Comparison of ENCODE assay signal across 8 cellular contexts in genomic region chr12:2613674-2614073, GRCh38.
DNase-seq lines count a peak whose midpoint lies in the region; ATAC-seq and TF ChIP-seq lines count a peak whose summit lies in the region.

No MANE protein-coding gene starts in this region.

- H3K4me1 ChIP-seq in skeletal muscle satellite cell (ENCODE audit: control insufficient read depth, insufficient read depth, low read length) = peaks cover 16% of the 10 kb centered on the region

- peak overlapping the region; percentile 54 for H3K4me3 Mint-ChIP-seq in chondrocyte (ENCODE audit: unreplicated experiment)

- no peaks in the 10 kb centered on the region for H3K36me3 ChIP-seq in skeletal muscle satellite cell (ENCODE audit: insufficient read depth, low read length)

- H3K27me3 ChIP-seq in skeletal muscle satellite cell (ENCODE audit: control insufficient read depth, insufficient read depth, low read length) = peaks cover 10% of the 10 kb centered on the region

- H3K4me1 Mint-ChIP-seq in chondrocyte (ENCODE audit: low read depth) = peaks cover 65% of the 10 kb centered on the region

- no peaks in the 10 kb centered on the region for H3K27me3 Mint-ChIP-seq in chondrocyte (ENCODE audit: low read depth)

- no peaks in the 10 kb centered on the region for H3K9me3 Mint-ChIP-seq in chondrocyte (ENCODE audit: low read depth)

- ATAC-seq in HG03175 (IDR thresholded peaks at IDR 0.05; ENCODE audit: unreplicated experiment) = no peak
- ATAC-seq in GM19397 (IDR thresholded peaks at IDR 0.05; ENCODE audit: unreplicated experiment) = no peak

- H3K27ac Mint-ChIP-seq in chondrocyte (ENCODE audit: unreplicated experiment) = peak overlapping the region; percentile 100

- peaks cover 22% of the 10 kb centered on the region for H3K36me3 Mint-ChIP-seq in chondrocyte (ENCODE audit: low read depth)

- H3K4me2 ChIP-seq in skeletal muscle satellite cell (ENCODE audit: low read length) = peak overlapping the region; percentile 68

- H3K4me3 ChIP-seq in skeletal muscle satellite cell (ENCODE audit: low read length) = no peak overlapping the region

- TF ChIP-seq CTCF in chondrocyte (IDR thresholded peaks at IDR 0.05) (no peak), GM20000 (IDR thresholded peaks at IDR 0.05; ENCODE audit: extremely low read depth, missing control alignments) (no peak)

- DNase-seq in GM04503 (ENCODE audit: low read depth) = peak; percentile 95
- DNase-seq in HS-5 (ENCODE audit: low read depth) = peak; percentile 97
- peak; percentile 92 for DNase-seq in chondrocyte (ENCODE audit: low spot score)
- no peak for DNase-seq in GM20000 (ENCODE audit: low spot score)
- no peak for DNase-seq in NCI-H345 (lab: John Stamatoyannopoulos, UW)

- no peak overlapping the region for H3K9ac ChIP-seq in skeletal muscle satellite cell (ENCODE audit: low read depth, low read length)

- no peaks in the 10 kb centered on the region for H3K9me3 ChIP-seq in skeletal muscle satellite cell (replicated peaks; ENCODE audit: low read length)

Comparison
In these comparisons a context has a peak if more than half of its experiments do, and no peak if none do; other contexts are left out.
1. DNase-seq: peak in GM04503 (single experiment), HS-5 (single experiment) and chondrocyte (single experiment); none in GM20000 (single experiment) and NCI-H345 (single experiment).